ENCODE assay signal across 35 cellular contexts in the genomic region with DNA sequence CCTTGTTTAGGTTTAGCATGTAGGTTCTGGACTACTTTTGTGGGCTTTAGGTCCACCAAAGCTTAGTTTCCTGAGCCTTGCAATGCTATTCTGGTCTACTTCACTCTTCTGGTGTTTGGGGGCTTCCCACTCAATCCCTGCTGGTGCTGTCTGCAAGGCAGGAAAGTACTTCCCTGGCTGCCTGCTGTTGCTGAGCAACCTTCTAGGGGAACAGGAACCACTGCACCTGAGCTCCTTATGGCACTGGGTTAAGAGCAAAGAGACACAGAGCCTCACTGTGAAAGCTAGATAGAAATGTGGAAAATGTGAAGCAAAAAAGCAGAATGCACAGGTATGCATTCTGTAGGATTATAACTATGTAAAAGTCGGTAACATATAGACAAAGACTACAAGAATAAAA. TPM values are rescaled to one million over a fixed set of nuclear protein-coding genes. Genes with fewer than 3 reads are reported as not detected.
"Had no signal": no experiment of that assay in that cellular context is flagged by ENCODE, and none has a peak within 500 bp of the region (broad histone marks: within the 10 kb centered on the region; RNA-seq: fewer than 3 reads in every experiment).

No MANE protein-coding gene starts in this region.

- ATAC-seq: activated naive CD4-positive, alpha-beta T cell treated with anti-CD3 and anti-CD28 coated beads, Interleukin-2, amount 50 U/mL, for 72 hours; activated T-cell treated with anti-CD3 and anti-CD28 coated beads, Interleukin-2, amount 50 U/mL, for 72 hours; activated T-helper 17 cell treated with anti-CD3 and anti-CD28 coated beads, Interleukin-2, amount 50 U/mL, for 72 hours; body of pancreas; PC-3; WTC11 had no signal

- H3K27ac ChIP-seq: adrenal gland, body of pancreas, breast epithelium, KMS-11, Peyer's patch, SJSA1 had no signal

- DNase-seq: activated CD4-positive, alpha-beta memory T cell treated with anti-CD3 and anti-CD28 coated beads for 36 hours; activated CD4-positive, alpha-beta T cell treated with anti-CD3 and anti-CD28 coated beads for 4 hours; activated CD4-positive, alpha-beta T cell treated with anti-CD3 and anti-CD28 coated beads, Interleukin-2, amount 50 U/mL, for 1 hour; activated CD4-positive, CD25-positive, alpha-beta regulatory T cell treated with anti-CD3 and anti-CD28 coated beads, Interleukin-2, amount 50 U/mL, for 72 hours; activated gamma-delta T cell; activated naive CD4-positive, alpha-beta T cell treated with Interleukin-2 at 50 U/mL for 16 hours; activated T-cell treated with anti-CD3 and anti-CD28 coated beads, Interleukin-2, amount 50 U/mL, for 1 hour; activated T-cell treated with anti-CD3 and anti-CD28 coated beads, Interleukin-2, amount 50 U/mL, for 72 hours; MM.1S; MV-4-11; NCI-H1092 treated with DMSO at 0.1 percent for 48 hours; NCI-H146; NCI-H187; NCI-H2029 treated with DMSO at 0.1 percent for 48 hours; NCI-H2107; NCI-H510A; NCI-H526; NCI-H748 treated with DMSO at 0.1 percent for 48 hours; NK-92 treated with Interleukin-12 subunit alpha and Interleukin-12 subunit beta, amount 100 ng/mL, for 24 hours; PC-3; Peyer's patch; RPMI8226; SHP77 treated with DMSO at 0.1 percent for 48 hours; SK-N-SH had no signal

- H3K9me3 ChIP-seq: adrenal gland, body of pancreas, breast epithelium, Peyer's patch had no signal

- H3K4me1 ChIP-seq: adrenal gland, body of pancreas, breast epithelium, Peyer's patch, SJSA1 had no signal

- H3K4me3 ChIP-seq: adrenal gland, body of pancreas, breast epithelium, Peyer's patch, SJSA1 had no signal

- H3K27me3 ChIP-seq: body of pancreas, Peyer's patch had no signal

- H3K36me3 ChIP-seq: adrenal gland, breast epithelium, Peyer's patch, SJSA1 had no signal

RNA-seq across cellular contexts. Expression of a gene that starts 17.0 kb away (rescaled TPM):
- total RNA-seq: activated naive CD4-positive, alpha-beta T cell treated with anti-CD3 and anti-CD28 coated beads, Interleukin-2, amount 50 U/mL, for 72 hours; astrocyte; body of pancreas; LHCN-M2; PC-3; SJSA1; WTC11 had no signal
- polyA plus RNA-seq: SK-N-SH had no signal

RNA-seq across cellular contexts. Expression of a gene that starts 25.4 kb away (rescaled TPM):
- total RNA-seq: activated CD4-positive, alpha-beta memory T cell treated with anti-CD3 and anti-CD28 coated beads for 36 hours; adrenal gland; astrocyte; body of pancreas; cardiac septum; LHCN-M2; PC-3; SJSA1 had no signal
- polyA plus RNA-seq: SK-N-SH had no signal
